Comparison of ENCODE assay signal across 17 cellular contexts in the genomic region with DNA sequence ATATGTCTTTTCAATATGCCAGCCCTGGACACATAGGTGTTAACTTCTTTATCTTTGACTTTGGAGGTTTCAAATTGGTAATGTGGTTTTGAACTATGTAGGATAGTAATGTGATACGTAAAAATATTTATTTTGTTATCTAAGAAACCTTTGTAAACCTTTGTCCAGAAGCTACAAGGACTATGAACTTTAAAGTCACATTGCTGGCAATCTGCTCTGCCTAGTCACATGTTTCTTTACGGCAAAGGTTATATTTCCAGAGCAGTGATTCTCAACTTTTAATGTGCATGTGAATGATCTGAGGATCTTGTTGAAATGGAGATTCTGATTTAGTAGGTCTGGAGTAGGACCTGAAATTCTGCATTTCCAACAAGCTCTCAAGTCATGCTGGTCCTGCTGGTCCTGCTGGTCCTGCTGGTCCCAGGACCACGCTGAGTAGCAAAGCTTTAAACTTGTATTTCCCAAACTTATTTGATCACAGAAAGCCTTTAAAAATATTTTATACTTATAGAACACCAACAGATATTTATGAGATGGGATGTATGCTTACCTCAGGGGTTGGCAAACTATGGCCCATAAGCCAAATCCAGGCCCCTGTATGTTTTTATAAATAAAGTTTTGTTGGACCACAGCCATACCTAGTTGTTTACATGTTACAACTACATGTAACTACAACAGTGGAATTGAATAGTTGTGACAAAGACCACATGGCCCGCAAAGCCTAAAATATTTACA. TPM values are rescaled to one million over a fixed set of nuclear protein-coding genes. Genes with fewer than 3 reads are reported as not detected.
A peak's percentile ranks its signal among the peaks of the same experiment; 100 is the strongest.
DNase-seq lines count a peak whose midpoint lies in the region; TF ChIP-seq lines count a peak whose summit lies in the region.
"Had no signal": no experiment of that assay in that cellular context is flagged by ENCODE, and none has a peak within 500 bp of the region (broad histone marks: within the 10 kb centered on the region; RNA-seq: fewer than 3 reads in every experiment).

No MANE protein-coding gene starts in this region.

- H3K36me3 Mint-ChIP-seq in type B pancreatic cell, result peaks cover 37% of the 10 kb centered on the region

- no peak overlapping the region for H2AK5ac ChIP-seq in mesenchymal stem cell (ENCODE audit: low read length, severe bottlenecking)

- peaks cover 33% of the 10 kb centered on the region for H3F3A ChIP-seq in PC-9 (ENCODE audit: insufficient read depth, low read depth)

- H3K4me2 ChIP-seq in PC-9, result no peak overlapping the region
- no peak overlapping the region for H3K4me2 ChIP-seq in mesenchymal stem cell (ENCODE audit: low read length, poor library complexity, severe bottlenecking)

- H3K27me3 ChIP-seq in PC-9 (ENCODE audit: insufficient read depth, low read depth) (no peaks in the 10 kb centered on the region), mesenchymal stem cell (ENCODE audit: control insufficient read depth in 1 of 2, insufficient read depth in 1 of 2, low read length in 2 of 2) (no peaks in the 10 kb centered on the region)
- H3K27me3 ChIP-seq: BE2C had no signal

- TF ChIP-seq CTCF in PC-9 (conservative IDR thresholded peaks at IDR 0.05) (no peak), epithelial cell of esophagus (IDR thresholded peaks at IDR 0.05; ENCODE audit: insufficient read depth, low read depth, low read length, missing control alignments) (no peak), type B pancreatic cell (conservative IDR thresholded peaks at IDR 0.05) (no peak)

- H3K27ac ChIP-seq in PC-9 (peak overlapping the region; percentile 87), mesenchymal stem cell (ENCODE audit: low read length, poor library complexity, severe bottlenecking) (no peak overlapping the region)
- H3K27ac ChIP-seq: HL-60 had no signal

- no peaks in the 10 kb centered on the region for H3K27me3 Mint-ChIP-seq in type B pancreatic cell
- H3K27me3 Mint-ChIP-seq: CD4-positive, alpha-beta memory T cell had no signal

- H3K9me3 Mint-ChIP-seq in type B pancreatic cell, result no peaks in the 10 kb centered on the region
- H3K9me3 Mint-ChIP-seq: CD4-positive, alpha-beta memory T cell had no signal

- H3K4me1 ChIP-seq in PC-9 (replicated peaks; ENCODE audit: insufficient read depth) (peaks cover 25% of the 10 kb centered on the region), mesenchymal stem cell (ENCODE audit: control insufficient read depth, insufficient read depth, low read depth, low read length) (no peaks in the 10 kb centered on the region)
- H3K4me1 ChIP-seq: BE2C had no signal

- H2AFZ ChIP-seq in PC-9, result no peak overlapping the region
- no peak overlapping the region for H2AFZ ChIP-seq in mesenchymal stem cell (ENCODE audit: low read depth, low read length)

- H3K79me1 ChIP-seq in mesenchymal stem cell (replicated peaks; ENCODE audit: low read length, poor library complexity, severe bottlenecking), result peaks cover 3% of the 10 kb centered on the region

- H4K91ac ChIP-seq in mesenchymal stem cell (ENCODE audit: low read length), result no peak overlapping the region

- H3K4me1 Mint-ChIP-seq in type B pancreatic cell (ENCODE audit: unreplicated experiment), result no peaks in the 10 kb centered on the region

- DNase-seq in PC-9, result no peak
- peak; percentile 51 for DNase-seq in epithelial cell of esophagus (ENCODE audit: low read depth)
- DNase-seq in mesenchymal stem cell, result peak; percentile 72
- DNase-seq in type B pancreatic cell (ENCODE audit: extremely low spot score, unreplicated experiment), result no peak
- DNase-seq in amygdala (lab: John Stamatoyannopoulos, UW), result no peak
- DNase-seq in COLO668 (lab: John Stamatoyannopoulos, UW; ENCODE audit: unreplicated experiment), result no peak
- DNase-seq in NCI-H2227 treated with DMSO at 0.1 percent for 48 hours (lab: John Stamatoyannopoulos, UW), result no peak
- DNase-seq: ACHN; BE2C; CD4-positive, alpha-beta memory T cell; GOT3; KG1; NCI-H1092; NCI-H226; NCI-H69; PC-3 had no signal

- no peak overlapping the region for H3K23ac ChIP-seq in mesenchymal stem cell (ENCODE audit: low read length in 2 of 2)

- no peak overlapping the region for H2BK12ac ChIP-seq in mesenchymal stem cell (ENCODE audit: low read length in 2 of 2)

- H4K20me1 ChIP-seq in PC-9 (ENCODE audit: insufficient read depth), result no peaks in the 10 kb centered on the region

- no peaks in the 10 kb centered on the region for H3K9me3 ChIP-seq in PC-9 (ENCODE audit: insufficient read depth, low read depth)
- no peaks in the 10 kb centered on the region for H3K9me3 ChIP-seq in mesenchymal stem cell (ENCODE audit: control insufficient read depth, low read length)
- H3K9me3 ChIP-seq: BE2C had no signal

- no peak overlapping the region for H2BK5ac ChIP-seq in mesenchymal stem cell (ENCODE audit: low read depth, low read length, poor library complexity, severe bottlenecking)

- H3K79me2 ChIP-seq in PC-9 (ENCODE audit: low read depth), result no peaks in the 10 kb centered on the region

- H3K14ac ChIP-seq in mesenchymal stem cell (ENCODE audit: low read length in 2 of 2), result no peak overlapping the region

- no peak overlapping the region for H2BK120ac ChIP-seq in mesenchymal stem cell (ENCODE audit: low read depth, low read length)

- CTCF ChIA-PET in PC-9 (lab: Charles Lee), result interaction anchor here (0.6 kb wide), 1 partner anchor 80 kb away, joined by 9 read pairs; no protein-coding TSS in a partner anchor

- intact Hi-C loops in PC-9 (cut with micrococcal nuclease; ENCODE audit: unreplicated experiment), result loop anchor here (1.0 to 5.0 kb wide), 2 partner anchors 56 to 74 kb away; a partner anchor contains a TSS

- POLR2A ChIA-PET in PC-9 (lab: Charles Lee; ENCODE audit: unreplicated experiment), result no interaction called here

- H3K4me3 Mint-ChIP-seq in type B pancreatic cell, result no peak overlapping the region
- H3K4me3 Mint-ChIP-seq: CD4-positive, alpha-beta memory T cell had no signal

- no peak overlapping the region for H2BK15ac ChIP-seq in mesenchymal stem cell (ENCODE audit: low read depth, poor library complexity, severe bottlenecking)

- H3K4me3 ChIP-seq in PC-9, result no peak overlapping the region
- no peak overlapping the region for H3K4me3 ChIP-seq in epithelial cell of esophagus (ENCODE audit: low read length)
- H3K4me3 ChIP-seq in mesenchymal stem cell (ENCODE audit: insufficient read depth in 1 of 2, low read depth in 1 of 2, low read length in 2 of 2), result no peak overlapping the region

- no peak overlapping the region for H3K9ac ChIP-seq in mesenchymal stem cell (ENCODE audit: low read length)

- no TSS peak for BruUV-seq in PC-9 (replicated peaks; lab: Mats Ljungman, UMichigan)

- no peaks in the 10 kb centered on the region for H3K9me2 ChIP-seq in PC-9 (ENCODE audit: insufficient read depth)

- peak overlapping the region in 1 of 2 experiments; percentile 67 for H3K4ac ChIP-seq in mesenchymal stem cell (ENCODE audit: low read depth in 1 of 2, low read length in 2 of 2)

- H3K27ac Mint-ChIP-seq in type B pancreatic cell, result peak overlapping the region; percentile 59
- H3K27ac Mint-ChIP-seq: CD4-positive, alpha-beta memory T cell had no signal

- peaks cover 49% of the 10 kb centered on the region for H3K36me3 ChIP-seq in PC-9 (ENCODE audit: low read depth)
- peaks cover 7 to 81% of the 10 kb centered on the region in 2 experiments for H3K36me3 ChIP-seq in mesenchymal stem cell (ENCODE audit: control insufficient read depth in 1 of 2, insufficient read depth in 2 of 2, low read depth in 1 of 2, low read length in 2 of 2)

- 100% methylated on average over 2 of the region's 4 CpGs for WGBS in mesenchymal stem cell

- H4K8ac ChIP-seq in mesenchymal stem cell (ENCODE audit: low read length), result no peak overlapping the region

- H3K18ac ChIP-seq in mesenchymal stem cell (ENCODE audit: low read depth in 1 of 2, low read length in 2 of 2), result no peak overlapping the region

RNA-seq across cellular contexts. Expression of a gene that starts 57.9 kb away (rescaled TPM):
- total RNA-seq in PC-9 (2021) (226 and 263 TPM in 2 replicates), type B pancreatic cell (ENCODE audit: low replicate concordance) (94.0 and 96.0 TPM in 2 replicates)
- polyA plus RNA-seq in mesenchymal stem cell (2013, experiment 1 of 2), result 320 TPM
- polyA plus RNA-seq in mesenchymal stem cell (2013, experiment 2 of 2), result 317 TPM

Comparison
In these comparisons a context has a peak if more than half of its experiments do, and no peak if none do; other contexts are left out.
1. DNase-seq: peak in epithelial cell of esophagus (single experiment) and mesenchymal stem cell (single experiment); none in PC-9 (0 of 2), type B pancreatic cell (single experiment), amygdala (0 of 56), COLO668 (single experiment) and NCI-H2227 treated with DMSO at 0.1 percent for 48 hours (single experiment).